In genomic region chr7:110322796-110323195, GRCh38 we compare ENCODE assay signal across 36 cellular contexts.
"Had no signal": no experiment of that assay in that cellular context is flagged by ENCODE, and none has a peak within 500 bp of the region (broad histone marks: within the 10 kb centered on the region; RNA-seq: fewer than 3 reads in every experiment).

No MANE protein-coding gene starts in this region.

- H3K4me3 Mint-ChIP-seq: activated B cell treated with CpG ODN at 0.5 μM for 24 hours; activated CD4-positive, alpha-beta memory T cell treated with anti-CD3 and anti-CD28 coated beads for 36 hours; activated CD4-positive, alpha-beta T cell treated with anti-CD3 and anti-CD28 coated beads, Interleukin-2, amount 10 ng/mL, durations not matched to agents 24 days and 14 days; activated CD8-positive, alpha-beta memory T cell treated with anti-CD3 and anti-CD28 coated beads, Interleukin-2, amount 10 ng/mL, durations not matched to agents 7 days and 5 days; activated CD8-positive, alpha-beta T cell treated with anti-CD3 and anti-CD28 coated beads for 36 hours; activated naive CD4-positive, alpha-beta T cell treated with anti-CD3 and anti-CD28 coated beads, Interleukin-2, amount 10 ng/mL, durations not matched to agents 7 days and 5 days; activated naive CD4-positive, alpha-beta T cell treated with anti-CD3 and anti-CD28 coated beads, Interleukin-2, amount 50 U/mL, for 24 hours; activated naive CD8-positive, alpha-beta T cell; activated naive CD8-positive, alpha-beta T cell treated with anti-CD3 and anti-CD28 coated beads, Interleukin-2, amount 10 ng/mL, durations not matched to agents 7 days and 5 days; activated naive CD8-positive, alpha-beta T cell treated with anti-CD3 and anti-CD28 coated beads, Interleukin-2, amount 50 U/mL, for 24 hours; activated T-cell treated with anti-CD3 and anti-CD28 coated beads, Interleukin-2, amount 50 U/mL, for 24 hours; T-helper 1 cell treated with Interleukin-12 subunit alpha and Interleukin-12 subunit beta and Interleukin-4 antibody, amounts not matched to agents 30 μg/mL and 1 μg/mL, for 36 hours; T-helper 2 cell treated with Interferon-gamma antibody and Interleukin-4, amounts not matched to agents 5 μg/mL and 100 μg/mL, for 36 hours had no signal

- H3K4me1 Mint-ChIP-seq: activated B cell treated with CpG ODN at 0.5 μM for 24 hours; activated CD4-positive, alpha-beta T cell treated with anti-CD3 and anti-CD28 coated beads, Interleukin-2, amount 10 ng/mL, durations not matched to agents 24 days and 14 days; activated naive CD4-positive, alpha-beta T cell treated with anti-CD3 and anti-CD28 coated beads, Interleukin-2, amount 50 U/mL, for 24 hours; activated naive CD8-positive, alpha-beta T cell treated with anti-CD3 and anti-CD28 coated beads, Interleukin-2, amount 50 U/mL, for 24 hours had no signal

- H3K9me3 ChIP-seq: ascending aorta, breast epithelium had no signal

- H3K27ac Mint-ChIP-seq: activated B cell treated with CpG ODN at 0.5 μM for 24 hours; activated CD4-positive, alpha-beta memory T cell treated with anti-CD3 and anti-CD28 coated beads for 36 hours; activated CD4-positive, alpha-beta T cell treated with anti-CD3 and anti-CD28 coated beads, Interleukin-2, amount 10 ng/mL, durations not matched to agents 24 days and 14 days; activated CD8-positive, alpha-beta memory T cell treated with anti-CD3 and anti-CD28 coated beads, Interleukin-2, amount 10 ng/mL, durations not matched to agents 7 days and 5 days; activated CD8-positive, alpha-beta T cell treated with anti-CD3 and anti-CD28 coated beads for 36 hours; activated naive CD4-positive, alpha-beta T cell treated with anti-CD3 and anti-CD28 coated beads, Interleukin-2, amount 10 ng/mL, durations not matched to agents 7 days and 5 days; activated naive CD4-positive, alpha-beta T cell treated with anti-CD3 and anti-CD28 coated beads, Interleukin-2, amount 50 U/mL, for 24 hours; activated naive CD8-positive, alpha-beta T cell; activated naive CD8-positive, alpha-beta T cell treated with anti-CD3 and anti-CD28 coated beads, Interleukin-2, amount 10 ng/mL, durations not matched to agents 7 days and 5 days; activated naive CD8-positive, alpha-beta T cell treated with anti-CD3 and anti-CD28 coated beads, Interleukin-2, amount 50 U/mL, for 24 hours; activated T-cell treated with anti-CD3 and anti-CD28 coated beads, Interleukin-2, amount 50 U/mL, for 24 hours; activated T-helper 2 cell treated with anti-CD3 and anti-CD28 coated beads, Interferon-gamma antibody, Interleukin-2, Interleukin-4, amounts not matched to agents 10 μg/mL and 5 μg/mL and 100 μg/mL, durations not matched to agents 14 hours and 24 hours and 36 hours; T-helper 1 cell treated with Interleukin-12 subunit alpha and Interleukin-12 subunit beta and Interleukin-4 antibody, amounts not matched to agents 30 μg/mL and 1 μg/mL, for 36 hours; T-helper 2 cell treated with Interferon-gamma antibody and Interleukin-4, amounts not matched to agents 5 μg/mL and 100 μg/mL, for 36 hours had no signal

- H3K36me3 ChIP-seq: ascending aorta, brain microvascular endothelial cell, breast epithelium had no signal

- H3K27me3 ChIP-seq: ascending aorta, body of pancreas, brain microvascular endothelial cell, breast epithelium had no signal

- H3K9me3 Mint-ChIP-seq: activated naive CD4-positive, alpha-beta T cell treated with anti-CD3 and anti-CD28 coated beads, Interleukin-2, amount 50 U/mL, for 24 hours; T-helper 2 cell treated with Interferon-gamma antibody and Interleukin-4, amounts not matched to agents 5 μg/mL and 100 μg/mL, for 36 hours had no signal

- H3K4me1 ChIP-seq: ascending aorta, body of pancreas, breast epithelium had no signal

- H3K27ac ChIP-seq: ascending aorta, body of pancreas, brain microvascular endothelial cell, breast epithelium, VCaP had no signal

- H3K36me3 Mint-ChIP-seq: activated CD8-positive, alpha-beta memory T cell treated with anti-CD3 and anti-CD28 coated beads, Interleukin-2, amount 10 ng/mL, durations not matched to agents 7 days and 5 days; activated naive CD4-positive, alpha-beta T cell treated with anti-CD3 and anti-CD28 coated beads, Interleukin-2, amount 10 ng/mL, durations not matched to agents 7 days and 5 days; activated naive CD4-positive, alpha-beta T cell treated with anti-CD3 and anti-CD28 coated beads, Interleukin-2, amount 50 U/mL, for 24 hours; activated naive CD8-positive, alpha-beta T cell treated with anti-CD3 and anti-CD28 coated beads, Interleukin-2, amount 10 ng/mL, durations not matched to agents 7 days and 5 days had no signal

- ATAC-seq: activated CD8-positive, alpha-beta memory T cell treated with anti-CD3 and anti-CD28 coated beads, Interleukin-2, amount 10 ng/mL, durations not matched to agents 7 days and 5 days; activated CD8-positive, alpha-beta T cell treated with anti-CD3 and anti-CD28 coated beads for 36 hours; activated naive CD8-positive, alpha-beta T cell treated with anti-CD3 and anti-CD28 coated beads, Interleukin-2, amount 50 U/mL, for 24 hours; body of pancreas had no signal

- H3K4me3 ChIP-seq: ascending aorta, body of pancreas, breast epithelium had no signal

- H3K27me3 Mint-ChIP-seq: activated B cell treated with CpG ODN at 0.5 μM for 24 hours; activated CD4-positive, alpha-beta memory T cell treated with anti-CD3 and anti-CD28 coated beads for 36 hours; activated CD4-positive, alpha-beta T cell treated with anti-CD3 and anti-CD28 coated beads, Interleukin-2, amount 10 ng/mL, durations not matched to agents 24 days and 14 days; activated CD8-positive, alpha-beta memory T cell treated with anti-CD3 and anti-CD28 coated beads, Interleukin-2, amount 10 ng/mL, durations not matched to agents 7 days and 5 days; activated CD8-positive, alpha-beta T cell treated with anti-CD3 and anti-CD28 coated beads for 36 hours; activated naive CD4-positive, alpha-beta T cell treated with anti-CD3 and anti-CD28 coated beads, Interleukin-2, amount 10 ng/mL, durations not matched to agents 7 days and 5 days; activated naive CD8-positive, alpha-beta T cell treated with anti-CD3 and anti-CD28 coated beads, Interleukin-2, amount 50 U/mL, for 24 hours; activated T-cell treated with anti-CD3 and anti-CD28 coated beads, Interleukin-2, amount 50 U/mL, for 24 hours had no signal

- FAIRE-seq: TTC549 had no signal

- DNase-seq: activated B cell treated with CpG ODN at 0.5 μM for 24 hours; activated CD4-positive, alpha-beta memory T cell treated with anti-CD3 and anti-CD28 coated beads for 36 hours; activated CD4-positive, alpha-beta T cell treated with anti-CD3 and anti-CD28 coated beads for 4 hours; activated CD4-positive, alpha-beta T cell treated with anti-CD3 and anti-CD28 coated beads, Interleukin-2, amount 10 ng/mL, durations not matched to agents 24 days and 14 days; activated CD4-positive, alpha-beta T cell treated with anti-CD3 and anti-CD28 coated beads, Interleukin-2, amount 50 U/mL, for 1 hour; activated CD4-positive, alpha-beta T cell treated with anti-CD3 and anti-CD28 coated beads, Interleukin-2, amount 50 U/mL, for 4 hours; activated CD4-positive, CD25-positive, alpha-beta regulatory T cell treated with anti-CD3 and anti-CD28 coated beads, Interleukin-2, amount 50 U/mL, for 72 hours; activated CD8-positive, alpha-beta memory T cell treated with anti-CD3 and anti-CD28 coated beads for 24 hours; activated CD8-positive, alpha-beta memory T cell treated with anti-CD3 and anti-CD28 coated beads, Interleukin-2, amount 10 ng/mL, durations not matched to agents 7 days and 5 days; activated CD8-positive, alpha-beta memory T cell treated with anti-CD3 and anti-CD28 coated beads, Interleukin-2, amount 50 U/mL, for 48 hours; activated CD8-positive, alpha-beta T cell treated with anti-CD3 and anti-CD28 coated beads for 36 hours; activated effector memory CD4-positive, alpha-beta T cell treated with Interleukin-2 at 50 U/mL for 16 hours; activated gamma-delta T cell; activated naive CD4-positive, alpha-beta T cell treated with anti-CD3 and anti-CD28 coated beads, Interleukin-2, amount 10 ng/mL, durations not matched to agents 7 days and 5 days; activated naive CD4-positive, alpha-beta T cell treated with Interleukin-2 at 50 U/mL for 16 hours; activated naive CD8-positive, alpha-beta T cell treated with anti-CD3 and anti-CD28 coated beads, Interleukin-2, amount 10 ng/mL, durations not matched to agents 7 days and 5 days; activated naive CD8-positive, alpha-beta T cell treated with anti-CD3 and anti-CD28 coated beads, Interleukin-2, amount 50 U/mL, for 24 hours; activated T-cell treated with anti-CD3 and anti-CD28 coated beads, Interleukin-2, amount 50 U/mL, for 24 hours; activated T-cell treated with anti-CD3 and anti-CD28 coated beads, Interleukin-2, amount 50 U/mL, for 48 hours; amygdala; anterior cingulate cortex; body of pancreas; brain microvascular endothelial cell; central memory CD4-positive, alpha-beta T cell; T-helper 1 cell; T-helper 2 cell; T-helper 9 cell had no signal
